Comparison of ENCODE assay signal across 8 cellular contexts in genomic region chr12:26831959-26832816, GRCh38. TPM values are rescaled to one million over a fixed set of nuclear protein-coding genes. Genes with fewer than 3 reads are reported as not detected.
DNase-seq lines count a peak whose midpoint lies in the region; ATAC-seq and TF ChIP-seq lines count a peak whose summit lies in the region.

No MANE protein-coding gene starts in this region.

- no peaks in the 10 kb centered on the region for H3K27me3 ChIP-seq in rectal smooth muscle tissue (ENCODE audit: control insufficient read depth, insufficient read depth, low read length)
- no peaks in the 10 kb centered on the region for H3K27me3 ChIP-seq in vagina

- no peaks in the 10 kb centered on the region for H3K9me3 ChIP-seq in KOPT-K1 (ENCODE audit: insufficient read depth, low read length, poor library complexity, severe bottlenecking)
- no peaks in the 10 kb centered on the region for H3K9me3 ChIP-seq in vagina

- no peak for TF ChIP-seq POLR2A in vagina (IDR thresholded peaks at IDR 0.05)

- ATAC-seq in GM21786 (IDR thresholded peaks at IDR 0.05; ENCODE audit: unreplicated experiment): peak; percentile 44
- ATAC-seq in left ventricle myocardium superior: peak; percentile 76

- DNase-seq in GM03348 (ENCODE audit: low spot score) (peak; percentile 63), SW 1271 (lab: John Stamatoyannopoulos, UW) (peak; percentile 45 to 85), amniotic epithelial cell (ENCODE audit: low read depth) (peak; percentile 78), left ventricle myocardium superior (peak; percentile 71), vagina (ENCODE audit: extremely low spot score in 2 of 2) (peak in 1 of 2 donors; percentile 90)

- H3K4me1 ChIP-seq in rectal smooth muscle tissue (ENCODE audit: control insufficient read depth, insufficient read depth, low read length): peaks cover 5% of the 10 kb centered on the region
- peaks cover 25% of the 10 kb centered on the region for H3K4me1 ChIP-seq in vagina

- H3K9ac ChIP-seq in rectal smooth muscle tissue (ENCODE audit: low read length): peak overlapping the region; percentile 94

- intact Hi-C loops in left ventricle myocardium superior (cut with micrococcal nuclease) (no loop called here), vagina (cut with DNase I) (no loop called here)

- H3K27ac ChIP-seq in KOPT-K1 (ENCODE audit: low read depth, low read length, poor library complexity, severe bottlenecking) (peak overlapping the region; percentile 80), rectal smooth muscle tissue (ENCODE audit: low read depth, low read length) (peak overlapping the region; percentile 89), vagina (peak overlapping the region; percentile 91)

- H3K4me3 ChIP-seq in rectal smooth muscle tissue (ENCODE audit: low read length) (peak overlapping the region; percentile 99), vagina (peak overlapping the region; percentile 71 to 85)

- H3K36me3 ChIP-seq in KOPT-K1 (ENCODE audit: insufficient read depth, low read length): no peaks in the 10 kb centered on the region
- no peaks in the 10 kb centered on the region for H3K36me3 ChIP-seq in rectal smooth muscle tissue (ENCODE audit: control insufficient read depth, insufficient read depth, low read length)
- no peaks in the 10 kb centered on the region for H3K36me3 ChIP-seq in vagina

- TF ChIP-seq CTCF in vagina (IDR thresholded peaks at IDR 0.05): no peak

RNA-seq across cellular contexts. Expression of gene ITPR2, which starts 0.8 kb away (rescaled TPM):
- total RNA-seq in left ventricle myocardium superior (10.5 TPM), vagina (48.1 TPM)
